17 cellular contexts compared by ENCODE assay signal in the genomic region with DNA sequence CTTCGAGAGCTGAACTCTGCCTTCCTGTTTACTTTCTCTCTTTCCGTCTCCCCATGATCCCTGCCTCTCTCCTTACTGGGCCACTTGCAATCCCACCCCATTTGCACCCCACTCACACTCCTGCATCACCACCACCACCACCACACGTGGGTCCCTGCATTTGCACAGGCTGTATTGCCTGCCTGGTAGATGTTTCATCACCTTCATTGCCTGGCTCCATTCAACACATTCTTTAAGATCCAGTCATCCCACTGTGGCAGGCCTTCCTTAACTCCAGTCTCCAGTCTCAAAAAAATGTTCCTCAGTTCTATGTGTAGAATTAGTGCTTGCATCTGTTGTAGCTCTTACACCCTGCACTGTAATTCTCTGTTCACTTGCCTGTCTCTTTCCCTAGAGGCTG. TPM values are rescaled to one million over a fixed set of nuclear protein-coding genes. Genes with fewer than 3 reads are reported as not detected.
DNase-seq lines count a peak whose midpoint lies in the region; ATAC-seq and TF ChIP-seq lines count a peak whose summit lies in the region.
"Had no signal": no experiment of that assay in that cellular context is flagged by ENCODE, and none has a peak within 500 bp of the region (broad histone marks: within the 10 kb centered on the region; RNA-seq: fewer than 3 reads in every experiment).

No MANE protein-coding gene starts in this region.

- H3K4me3 Mint-ChIP-seq in neural progenitor cell, result no peak overlapping the region
- H3K4me3 Mint-ChIP-seq: activated B cell treated with CpG ODN at 0.5 μM for 24 hours; CD8-positive, alpha-beta memory T cell; H9 had no signal

- POLR2A ChIA-PET in BJ (lab: Charles Lee) (no interaction called here), PC-3 (lab: Charles Lee; ENCODE audit: unreplicated experiment) (no interaction called here)

- H3K4me1 ChIP-seq in PC-3 (ENCODE audit: insufficient read depth, low read length) (no peaks in the 10 kb centered on the region), neural progenitor cell (peaks cover 13% of the 10 kb centered on the region)
- H3K4me1 ChIP-seq in effector memory CD4-positive, alpha-beta T cell (ENCODE audit: control insufficient read depth, insufficient read depth, low read length, poor library complexity, severe bottlenecking), result no peaks in the 10 kb centered on the region
- H3K4me1 ChIP-seq: SJSA1, suprapubic skin had no signal

- DNase-seq in BJ (ENCODE audit: low read depth), result peak; percentile 59
- DNase-seq in PC-3, result peak; percentile 53
- DNase-seq in epidermal melanocyte (ENCODE audit: insufficient read length, low spot score), result peak; percentile 22
- DNase-seq in neural progenitor cell (ENCODE audit: low spot score), result no peak
- DNase-seq in NCI-H146 treated with DMSO at 0.1 percent for 48 hours (lab: John Stamatoyannopoulos, UW; ENCODE audit: unreplicated experiment), result no peak
- DNase-seq in activated T-cell treated with anti-CD3 and anti-CD28 coated beads, Interleukin-2, amount 50 U/mL, for 48 hours, result no peak
- no peak for DNase-seq in effector memory CD4-positive, alpha-beta T cell
- no peak for DNase-seq in NCI-H774 (lab: John Stamatoyannopoulos, UW)
- DNase-seq: activated B cell treated with CpG ODN at 0.5 μM for 24 hours; CD8-positive, alpha-beta memory T cell; H9; heart right ventricle; NCI-H446; right cardiac atrium had no signal

- H3K27ac ChIP-seq in PC-3 (ENCODE audit: low read length) (no peak overlapping the region), neural progenitor cell (no peak overlapping the region)
- no peak overlapping the region for H3K27ac ChIP-seq in effector memory CD4-positive, alpha-beta T cell (ENCODE audit: insufficient read depth, low read length, poor library complexity, severe bottlenecking)
- H3K27ac ChIP-seq: coronary artery, heart right ventricle, SJSA1, suprapubic skin had no signal

- no peak for TF ChIP-seq CTCF in BJ (IDR thresholded peaks at IDR 0.05; ENCODE audit: insufficient read depth, low read depth, low read length)
- no peak for TF ChIP-seq CTCF in PC-3 (conservative IDR thresholded peaks at IDR 0.05; ENCODE audit: low read depth, low read length)
- TF ChIP-seq CTCF in neural progenitor cell (IDR thresholded peaks at IDR 0.05), result no peak

- CTCF ChIA-PET in BJ (lab: Yijun Ruan, JAX), result no interaction called here
- CTCF ChIA-PET in PC-3 (lab: Charles Lee), result no interaction called here

- H3K4me3 ChIP-seq in BJ (ENCODE audit: low read depth, low read length) (no peak overlapping the region), PC-3 (ENCODE audit: low read length) (no peak overlapping the region), neural progenitor cell (no peak overlapping the region)
- H3K4me3 ChIP-seq in effector memory CD4-positive, alpha-beta T cell (ENCODE audit: insufficient read depth, low read depth, low read length, poor library complexity, severe bottlenecking), result no peak overlapping the region
- H3K4me3 ChIP-seq: coronary artery, heart right ventricle, SJSA1, suprapubic skin had no signal

- peak overlapping the region; percentile 18 for H3K27ac Mint-ChIP-seq in neural progenitor cell
- H3K27ac Mint-ChIP-seq: activated B cell treated with CpG ODN at 0.5 μM for 24 hours; CD8-positive, alpha-beta memory T cell; H9 had no signal

- H3K4me2 ChIP-seq in PC-3 (ENCODE audit: low read length) (no peak overlapping the region), neural progenitor cell (no peak overlapping the region)

- no TSS peak for BruUV-seq in PC-3 (replicated peaks; lab: Mats Ljungman, UMichigan)

- intact Hi-C loops in PC-3 (cut with micrococcal nuclease), result no loop called here

- H3K9me3 ChIP-seq in PC-3 (ENCODE audit: low read length), result no peaks in the 10 kb centered on the region
- no peaks in the 10 kb centered on the region for H3K9me3 ChIP-seq in neural progenitor cell (ENCODE audit: low read depth)
- H3K9me3 ChIP-seq in effector memory CD4-positive, alpha-beta T cell (ENCODE audit: control insufficient read depth, low read length), result no peaks in the 10 kb centered on the region
- H3K9me3 ChIP-seq: heart right ventricle, SJSA1, suprapubic skin had no signal

- H3K27me3 ChIP-seq in BJ (ENCODE audit: control insufficient read depth, insufficient read depth, low read length) (no peaks in the 10 kb centered on the region), PC-3 (ENCODE audit: low read length) (no peaks in the 10 kb centered on the region), neural progenitor cell (no peaks in the 10 kb centered on the region)
- no peaks in the 10 kb centered on the region for H3K27me3 ChIP-seq in effector memory CD4-positive, alpha-beta T cell (replicated peaks; ENCODE audit: control insufficient read depth, insufficient read depth, low read length, poor library complexity, severe bottlenecking)
- H3K27me3 ChIP-seq: heart right ventricle, SJSA1, suprapubic skin had no signal

- H3K36me3 ChIP-seq in BJ (ENCODE audit: control insufficient read depth, insufficient read depth, low read length) (no peaks in the 10 kb centered on the region), PC-3 (ENCODE audit: low read depth, low read length) (no peaks in the 10 kb centered on the region), neural progenitor cell (no peaks in the 10 kb centered on the region)
- H3K36me3 ChIP-seq in effector memory CD4-positive, alpha-beta T cell (ENCODE audit: control insufficient read depth, insufficient read depth, low read length), result no peaks in the 10 kb centered on the region
- H3K36me3 ChIP-seq: SJSA1, suprapubic skin had no signal

- H3K27me3 Mint-ChIP-seq in neural progenitor cell (ENCODE audit: insufficient read depth, low read depth), result peaks cover 4% of the 10 kb centered on the region
- H3K27me3 Mint-ChIP-seq: activated B cell treated with CpG ODN at 0.5 μM for 24 hours had no signal

- H3K9me3 Mint-ChIP-seq in neural progenitor cell, result peaks cover 2% of the 10 kb centered on the region
- H3K9me3 Mint-ChIP-seq: activated B cell treated with CpG ODN at 0.5 μM for 24 hours; CD8-positive, alpha-beta memory T cell; H9 had no signal

- no peaks in the 10 kb centered on the region for H3F3A ChIP-seq in PC-3 (ENCODE audit: low read length, unreplicated experiment)
- peaks cover 7% of the 10 kb centered on the region for H3F3A ChIP-seq in neural progenitor cell (ENCODE audit: low read depth)

- H3K36me3 Mint-ChIP-seq in neural progenitor cell, result no peaks in the 10 kb centered on the region
- H3K36me3 Mint-ChIP-seq: CD8-positive, alpha-beta memory T cell had no signal

- H3K4me1 Mint-ChIP-seq in neural progenitor cell, result peaks cover 73% of the 10 kb centered on the region
- H3K4me1 Mint-ChIP-seq: activated B cell treated with CpG ODN at 0.5 μM for 24 hours; CD8-positive, alpha-beta memory T cell; H9 had no signal

- ATAC-seq in PC-3, result peak; percentile 56
- ATAC-seq: heart right ventricle, right cardiac atrium had no signal

- no peak overlapping the region for H2AFZ ChIP-seq in PC-3 (ENCODE audit: low read length)
- H2AFZ ChIP-seq in neural progenitor cell (replicated peaks), result no peak overlapping the region

- no peak overlapping the region for H3K9ac ChIP-seq in PC-3 (ENCODE audit: low read length)
- no peak overlapping the region for H3K9ac ChIP-seq in neural progenitor cell

- H4K20me1 ChIP-seq in PC-3 (ENCODE audit: low read length) (no peaks in the 10 kb centered on the region), neural progenitor cell (ENCODE audit: low read depth) (no peaks in the 10 kb centered on the region)

- no peaks in the 10 kb centered on the region for H3K79me2 ChIP-seq in PC-3 (ENCODE audit: low read length)
- H3K79me2 ChIP-seq in neural progenitor cell (ENCODE audit: low read depth), result no peaks in the 10 kb centered on the region

- H3K9me2 ChIP-seq in PC-3 (replicated peaks; ENCODE audit: low read length), result no peaks in the 10 kb centered on the region

RNA-seq across cellular contexts. Expression of a gene that starts 13.9 kb away (rescaled TPM):
- polyA plus RNA-seq in BJ (2011; rRNA removed), result not detected in 2 replicates
- polyA minus RNA-seq in BJ (2011; rRNA and poly(A)+ RNA removed), result not detected in 2 replicates
- total RNA-seq in PC-3 (2014; rRNA removed) (0.69 and 1.1 TPM in 2 replicates), neural progenitor cell (ENCODE audit: low replicate concordance) (not detected in 2 replicates)
- total RNA-seq: activated B cell treated with CpG ODN at 0.5 μM for 24 hours; CD8-positive, alpha-beta memory T cell; H9; SJSA1 had no signal
- polyA plus RNA-seq: CD8-positive, alpha-beta memory T cell had no signal

Comparison
In these comparisons a context has a peak if more than half of its experiments do, and no peak if none do; other contexts are left out.
1. DNase-seq: peak in BJ (single experiment), PC-3 (single experiment) and epidermal melanocyte (single experiment); none in neural progenitor cell (single experiment), NCI-H146 treated with DMSO at 0.1 percent for 48 hours (single experiment), activated T-cell treated with anti-CD3 and anti-CD28 coated beads, Interleukin-2, amount 50 U/mL, for 48 hours (0 of 2), effector memory CD4-positive, alpha-beta T cell (0 of 3) and NCI-H774 (single experiment).